11 cellular contexts compared by ENCODE assay signal in the genomic region with DNA sequence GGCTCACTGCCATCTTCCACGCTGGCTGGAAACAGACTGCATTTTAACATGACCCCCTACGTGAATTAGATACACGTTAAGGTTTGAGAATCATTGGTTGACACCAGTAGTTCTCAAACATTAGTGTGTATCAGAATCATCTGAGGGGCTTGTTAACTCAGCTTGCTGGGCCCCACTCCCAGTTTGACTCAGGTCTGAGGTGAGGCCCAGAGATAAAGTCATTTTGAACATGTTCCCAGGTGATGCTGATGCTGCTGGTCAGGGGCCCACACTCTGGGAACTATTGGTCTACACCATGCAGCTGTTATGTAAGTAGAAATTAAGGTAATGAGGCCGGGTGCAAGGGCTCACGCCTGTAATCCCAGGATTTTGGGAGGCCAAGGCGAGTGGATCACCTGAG. TPM values are rescaled to one million over a fixed set of nuclear protein-coding genes. Genes with fewer than 3 reads are reported as not detected.
DNase-seq lines count a peak whose midpoint lies in the region; ATAC-seq and TF ChIP-seq lines count a peak whose summit lies in the region.
"Had no signal": no experiment of that assay in that cellular context is flagged by ENCODE, and none has a peak within 500 bp of the region (broad histone marks: within the 10 kb centered on the region; RNA-seq: fewer than 3 reads in every experiment).

No MANE protein-coding gene starts in this region.

- H3K36me3 ChIP-seq in SK-N-MC (ENCODE audit: insufficient read depth, low read length) = peaks cover 26% of the 10 kb centered on the region

- peaks cover 39% of the 10 kb centered on the region for H3K4me1 Mint-ChIP-seq in stimulated activated effector memory CD8-positive, alpha-beta T cell treated with anti-CD3 and anti-CD28 coated beads, Interleukin-12 subunit alpha, Interleukin-12 subunit beta, amount 100 ng/mL, for 72 hours

- peak; percentile 40 for DNase-seq in activated CD4-positive, alpha-beta T cell treated with anti-CD3 and anti-CD28 coated beads for 48 hours
- DNase-seq in activated CD4-positive, alpha-beta T cell treated with anti-CD3 and anti-CD28 coated beads for 4 hours = no peak
- DNase-seq in SK-N-MC (ENCODE audit: low read depth, low spot score) (no peak), fibroblast of the aortic adventitia (ENCODE audit: low read depth) (no peak), HuH-7 (ENCODE audit: low spot score) (no peak), hepatic stellate cell (ENCODE audit: low spot score) (no peak), ecto neural progenitor cell (ENCODE audit: low spot score) (no peak)
- no peak for DNase-seq in stimulated activated effector memory CD8-positive, alpha-beta T cell treated with anti-CD3 and anti-CD28 coated beads, Interleukin-12 subunit alpha, Interleukin-12 subunit beta, amount 100 ng/mL, for 72 hours (ENCODE audit: low spot score in 2 of 2)
- DNase-seq: mammary epithelial cell, NCI-H2227 treated with DMSO at 0.1 percent for 48 hours had no signal

- no peak for TF ChIP-seq CTCF in fibroblast of the aortic adventitia (IDR thresholded peaks at IDR 0.05; ENCODE audit: insufficient read depth, low read length)

- no peaks in the 10 kb centered on the region for H3K9me3 ChIP-seq in SK-N-MC (ENCODE audit: low read depth, low read length)

- no peak overlapping the region for H3K27ac Mint-ChIP-seq in stimulated activated effector memory CD8-positive, alpha-beta T cell treated with anti-CD3 and anti-CD28 coated beads, Interleukin-12 subunit alpha, Interleukin-12 subunit beta, amount 100 ng/mL, for 72 hours

- peak overlapping the region; percentile 98 for H3K4me3 Mint-ChIP-seq in stimulated activated effector memory CD8-positive, alpha-beta T cell treated with anti-CD3 and anti-CD28 coated beads, Interleukin-12 subunit alpha, Interleukin-12 subunit beta, amount 100 ng/mL, for 72 hours

- H3K9me3 Mint-ChIP-seq in stimulated activated effector memory CD8-positive, alpha-beta T cell treated with anti-CD3 and anti-CD28 coated beads, Interleukin-12 subunit alpha, Interleukin-12 subunit beta, amount 100 ng/mL, for 72 hours = no peaks in the 10 kb centered on the region

- no peak overlapping the region for H3K9ac ChIP-seq in SK-N-MC (ENCODE audit: insufficient read length)

- no peak for ATAC-seq in stimulated activated effector memory CD8-positive, alpha-beta T cell treated with anti-CD3 and anti-CD28 coated beads, Interleukin-12 subunit alpha, Interleukin-12 subunit beta, amount 100 ng/mL, for 72 hours

- H3K27ac ChIP-seq in SK-N-MC = no peak overlapping the region

- H3K4me3 ChIP-seq in SK-N-MC (peak overlapping the region; percentile 95), fibroblast of the aortic adventitia (ENCODE audit: low read depth, low read length) (peak overlapping the region; percentile 90)

- H3K36me3 Mint-ChIP-seq in stimulated activated effector memory CD8-positive, alpha-beta T cell treated with anti-CD3 and anti-CD28 coated beads, Interleukin-12 subunit alpha, Interleukin-12 subunit beta, amount 100 ng/mL, for 72 hours = peaks cover 54% of the 10 kb centered on the region

RNA-seq across cellular contexts. Expression of gene LSM10, which starts 1.3 kb away (rescaled TPM):
- total RNA-seq in fibroblast of the aortic adventitia (ENCODE audit: low replicate concordance) = 3.9 and 9.5 TPM in 2 replicates

RNA-seq across cellular contexts. Expression of gene STK40, which starts 10.6 kb away (rescaled TPM):
- 7.0 and 12.9 TPM in 2 replicates for total RNA-seq in fibroblast of the aortic adventitia (ENCODE audit: low replicate concordance)

RNA-seq across cellular contexts. Expression of gene OSCP1, which starts 53.9 kb away (rescaled TPM):
- total RNA-seq in fibroblast of the aortic adventitia (ENCODE audit: low replicate concordance) = 2.7 and 8.7 TPM in 2 replicates
- total RNA-seq: T-helper 1 cell treated with Interleukin-12 subunit alpha and Interleukin-12 subunit beta and Interleukin-4 antibody, amounts not matched to agents 30 ng/mL and 1 ng/mL, for 36 hours had no signal
